In the genomic region with DNA sequence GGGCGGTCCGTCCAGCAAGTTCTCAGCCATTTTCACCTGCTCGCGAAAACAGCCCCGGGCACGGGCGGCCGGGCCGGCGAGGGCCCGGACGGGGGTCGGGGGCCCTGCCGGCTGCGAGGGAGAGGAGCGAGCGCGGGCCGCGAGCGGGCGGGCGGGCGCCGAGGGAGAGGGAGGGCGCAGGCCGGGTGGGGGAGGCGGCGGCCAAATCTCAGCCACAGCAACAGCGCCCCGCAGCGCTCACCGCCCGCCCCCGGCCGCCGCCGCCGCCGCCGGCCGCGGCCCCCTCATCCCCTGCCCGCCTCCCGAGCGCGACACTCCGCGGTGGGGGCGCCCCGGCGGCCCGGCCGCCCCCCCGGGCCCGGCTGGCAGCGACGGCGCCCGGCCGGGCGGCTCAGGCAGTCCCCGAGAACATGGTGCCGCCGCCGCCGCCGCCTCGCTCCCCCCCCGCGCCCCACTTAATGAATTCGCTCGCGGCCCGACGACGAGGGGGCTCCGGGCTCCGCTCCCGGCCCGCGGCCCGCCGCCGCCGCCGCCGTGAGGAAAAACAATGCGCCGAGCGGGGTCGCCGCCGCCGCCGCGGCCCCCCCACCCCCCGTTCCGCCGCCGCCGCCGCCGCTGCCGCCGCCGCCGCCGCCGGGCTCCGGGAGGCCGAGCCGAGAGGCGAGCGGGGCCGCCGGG, we compare ENCODE assay signal across 1 cellular context.
TF ChIP-seq lines count a peak whose summit lies in the region.

No MANE protein-coding gene starts in this region.

TF ChIP-seq in GM12878, 131 proteins besides CTCF, POLR2A, EP300 and RAD21:
- peak; percentile 42; the same call in 1 of the 2 replicates for TF ChIP-seq YY1 (IDR thresholded peaks at IDR 0.05; ENCODE audit: low read depth, low read length)
- peak in 1 of 2 experiments; percentile 70; a peak in 1 of 3 replicates for TF ChIP-seq EGR1 (IDR thresholded peaks at IDR 0.05; ENCODE audit: borderline replicate concordance in 1 of 2, low read depth in 2 of 2, low read length in 2 of 2)
- TF ChIP-seq NKRF (conservative IDR thresholded peaks at IDR 0.05): 0 out of 2 replicates have a peak, but pooled peaks have one; percentile 36
- TF ChIP-seq PKNOX1 (IDR thresholded peaks at IDR 0.05): no peak
- TF ChIP-seq BACH1 (IDR thresholded peaks at IDR 0.05; ENCODE audit: borderline replicate concordance): 0 out of 2 replicates have a peak, but pooled peaks have one; percentile 18
